In the genomic region with DNA sequence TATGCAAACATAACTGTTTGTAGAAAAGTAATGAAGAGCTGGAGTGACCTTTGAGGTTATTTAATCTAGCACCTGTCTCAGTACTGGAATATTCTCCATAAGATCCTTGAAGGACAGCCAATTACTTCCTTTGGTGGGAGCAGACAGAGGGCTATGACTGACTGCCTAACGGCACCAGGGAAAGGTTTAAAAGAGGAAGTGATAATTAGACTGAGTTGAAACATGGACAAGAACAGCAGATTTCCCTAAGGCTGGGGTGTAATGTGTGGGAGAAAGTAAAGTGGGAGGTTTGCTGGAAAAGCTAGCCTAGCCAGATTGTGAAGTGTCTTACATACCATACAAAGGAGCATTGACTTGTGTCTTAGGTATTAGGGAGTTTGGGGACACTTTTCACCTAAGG, we compare ENCODE assay signal across 19 cellular contexts.
DNase-seq lines count a peak whose midpoint lies in the region; ATAC-seq and TF ChIP-seq lines count a peak whose summit lies in the region.
"Had no signal": no experiment of that assay in that cellular context is flagged by ENCODE, and none has a peak within 500 bp of the region (broad histone marks: within the 10 kb centered on the region; RNA-seq: fewer than 3 reads in every experiment).

No MANE protein-coding gene starts in this region.

- no peak overlapping the region for H3K4me3 ChIP-seq in neural progenitor cell
- H3K4me3 ChIP-seq: BLaER1 had no signal

- H2AFZ ChIP-seq in neural progenitor cell (replicated peaks), result peak overlapping the region; percentile 12

- ATAC-seq in HG03565 (IDR thresholded peaks at IDR 0.05; ENCODE audit: unreplicated experiment), result no peak

- DNase-seq in KBM-7 (peak; percentile 34), MV-4-11 (lab: John Stamatoyannopoulos, UW) (peak; percentile 58), OCI-M1 (lab: John Stamatoyannopoulos, UW) (peak; percentile 43), neural progenitor cell (ENCODE audit: low spot score) (no peak), HCEC 1CT (no peak), foreskin melanocyte (no peak)
- DNase-seq: Caco-2; CD4-positive, alpha-beta memory T cell; DMS 273 treated with DMSO at 0.1 percent for 48 hours; DND-41; NCI-H1436; NCI-H187 treated with DMSO at 0.1 percent for 48 hours; NCI-H2107; NCI-H2227 treated with DMSO at 0.1 percent for 48 hours; NCI-H510A; NCI-H748 treated with DMSO at 0.1 percent for 48 hours; NK-92 treated with Interleukin-12 subunit alpha and Interleukin-12 subunit beta, amount 100 ng/mL, for 24 hours had no signal

- H3K27me3 ChIP-seq in neural progenitor cell, result no peaks in the 10 kb centered on the region
- H3K27me3 ChIP-seq: BLaER1 had no signal

- in situ Hi-C loops in KBM-7 (cut with MboI; ENCODE audit: low pct_unique_long_range_greater_than_20kb, low sequenced_read_pairs), result no loop called here

- no peaks in the 10 kb centered on the region for H3K4me1 ChIP-seq in neural progenitor cell
- H3K4me1 ChIP-seq: BLaER1, Caco-2 had no signal

- H3K27ac Mint-ChIP-seq in neural progenitor cell, result no peak overlapping the region
- H3K27ac Mint-ChIP-seq: CD4-positive, alpha-beta memory T cell had no signal

- no peak overlapping the region for H3K4me3 Mint-ChIP-seq in neural progenitor cell
- H3K4me3 Mint-ChIP-seq: CD4-positive, alpha-beta memory T cell had no signal

- H3K27ac ChIP-seq in neural progenitor cell, result no peak overlapping the region
- H3K27ac ChIP-seq: BLaER1 had no signal

- H3K4me1 Mint-ChIP-seq in neural progenitor cell, result no peaks in the 10 kb centered on the region
- H3K4me1 Mint-ChIP-seq: CD4-positive, alpha-beta memory T cell had no signal

- H3K9ac ChIP-seq in neural progenitor cell, result no peak overlapping the region
- H3K9ac ChIP-seq: BLaER1 had no signal

- no peak overlapping the region for H3K4me2 ChIP-seq in neural progenitor cell
- H3K4me2 ChIP-seq: BLaER1 had no signal

- no peaks in the 10 kb centered on the region for H4K20me1 ChIP-seq in neural progenitor cell (ENCODE audit: low read depth)
- H4K20me1 ChIP-seq: BLaER1 had no signal

- no peaks in the 10 kb centered on the region for H3F3A ChIP-seq in neural progenitor cell (ENCODE audit: low read depth)

- H3K27me3 Mint-ChIP-seq in neural progenitor cell (ENCODE audit: insufficient read depth, low read depth), result peaks cover 3% of the 10 kb centered on the region
- H3K27me3 Mint-ChIP-seq: CD4-positive, alpha-beta memory T cell had no signal

- TF ChIP-seq CTCF in neural progenitor cell (IDR thresholded peaks at IDR 0.05), result no peak

- no peaks in the 10 kb centered on the region for H3K36me3 ChIP-seq in neural progenitor cell
- H3K36me3 ChIP-seq: BLaER1 had no signal

- H3K79me2 ChIP-seq in neural progenitor cell (ENCODE audit: low read depth), result no peaks in the 10 kb centered on the region

- H3K36me3 Mint-ChIP-seq in neural progenitor cell, result no peaks in the 10 kb centered on the region
- H3K36me3 Mint-ChIP-seq: CD4-positive, alpha-beta memory T cell had no signal

- no peaks in the 10 kb centered on the region for H3K9me3 ChIP-seq in neural progenitor cell (ENCODE audit: low read depth)
- H3K9me3 ChIP-seq: BLaER1, Caco-2 had no signal

- no peaks in the 10 kb centered on the region for H3K9me3 Mint-ChIP-seq in neural progenitor cell

Comparison
In these comparisons a context has a peak if more than half of its experiments do, and no peak if none do; other contexts are left out.
1. DNase-seq: peak in KBM-7 (single experiment), MV-4-11 (single experiment) and OCI-M1 (single experiment); none in neural progenitor cell (single experiment), HCEC 1CT (single experiment) and foreskin melanocyte (single experiment).